ENCODE assay signal across 1 cellular context in the genomic region with DNA sequence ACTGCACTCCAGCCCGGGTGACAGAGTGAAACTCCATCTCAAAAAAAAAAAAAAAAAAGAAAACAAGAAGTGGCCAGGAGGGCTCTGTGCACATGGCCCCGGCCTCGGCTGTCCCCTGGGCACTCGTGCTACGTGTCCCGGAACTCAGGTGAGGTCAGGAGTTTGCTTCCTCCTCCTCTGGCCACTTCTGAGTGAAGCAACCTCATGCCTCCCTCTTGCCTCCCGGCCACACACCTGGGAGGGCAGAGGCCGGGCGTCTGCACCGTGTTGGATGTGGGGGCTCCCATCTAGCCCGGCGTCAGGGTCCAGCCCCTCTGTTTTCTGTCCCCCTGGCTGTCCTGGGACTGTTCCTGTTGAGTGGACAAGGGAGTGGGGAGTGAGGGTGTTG.
A peak's percentile ranks its signal among the peaks of the same experiment; 100 is the strongest.
TF ChIP-seq lines count a peak whose summit lies in the region.

No MANE protein-coding gene starts in this region.

TF ChIP-seq in HepG2, 621 proteins besides CTCF, POLR2A, EP300 and RAD21 (continued from another document and continues in another):
- TF ChIP-seq, protein P1, sequence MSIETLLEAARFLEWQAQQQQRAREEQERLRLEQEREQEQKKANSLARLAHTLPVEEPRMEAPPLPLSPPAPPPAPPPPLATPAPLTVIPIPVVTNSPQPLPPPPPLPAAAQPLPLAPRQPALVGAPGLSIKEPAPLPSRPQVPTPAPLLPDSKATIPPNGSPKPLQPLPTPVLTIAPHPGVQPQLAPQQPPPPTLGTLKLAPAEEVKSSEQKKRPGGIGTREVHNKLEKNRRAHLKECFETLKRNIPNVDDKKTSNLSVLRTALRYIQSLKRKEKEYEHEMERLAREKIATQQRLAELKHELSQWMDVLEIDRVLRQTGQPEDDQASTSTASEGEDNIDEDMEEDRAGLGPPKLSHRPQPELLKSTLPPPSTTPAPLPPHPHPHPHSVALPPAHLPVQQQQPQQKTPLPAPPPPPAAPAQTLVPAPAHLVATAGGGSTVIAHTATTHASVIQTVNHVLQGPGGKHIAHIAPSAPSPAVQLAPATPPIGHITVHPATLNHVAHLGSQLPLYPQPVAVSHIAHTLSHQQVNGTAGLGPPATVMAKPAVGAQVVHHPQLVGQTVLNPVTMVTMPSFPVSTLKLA (IDR thresholded peaks at IDR 0.05) = peak; percentile 70
- TF ChIP-seq, protein P2, sequence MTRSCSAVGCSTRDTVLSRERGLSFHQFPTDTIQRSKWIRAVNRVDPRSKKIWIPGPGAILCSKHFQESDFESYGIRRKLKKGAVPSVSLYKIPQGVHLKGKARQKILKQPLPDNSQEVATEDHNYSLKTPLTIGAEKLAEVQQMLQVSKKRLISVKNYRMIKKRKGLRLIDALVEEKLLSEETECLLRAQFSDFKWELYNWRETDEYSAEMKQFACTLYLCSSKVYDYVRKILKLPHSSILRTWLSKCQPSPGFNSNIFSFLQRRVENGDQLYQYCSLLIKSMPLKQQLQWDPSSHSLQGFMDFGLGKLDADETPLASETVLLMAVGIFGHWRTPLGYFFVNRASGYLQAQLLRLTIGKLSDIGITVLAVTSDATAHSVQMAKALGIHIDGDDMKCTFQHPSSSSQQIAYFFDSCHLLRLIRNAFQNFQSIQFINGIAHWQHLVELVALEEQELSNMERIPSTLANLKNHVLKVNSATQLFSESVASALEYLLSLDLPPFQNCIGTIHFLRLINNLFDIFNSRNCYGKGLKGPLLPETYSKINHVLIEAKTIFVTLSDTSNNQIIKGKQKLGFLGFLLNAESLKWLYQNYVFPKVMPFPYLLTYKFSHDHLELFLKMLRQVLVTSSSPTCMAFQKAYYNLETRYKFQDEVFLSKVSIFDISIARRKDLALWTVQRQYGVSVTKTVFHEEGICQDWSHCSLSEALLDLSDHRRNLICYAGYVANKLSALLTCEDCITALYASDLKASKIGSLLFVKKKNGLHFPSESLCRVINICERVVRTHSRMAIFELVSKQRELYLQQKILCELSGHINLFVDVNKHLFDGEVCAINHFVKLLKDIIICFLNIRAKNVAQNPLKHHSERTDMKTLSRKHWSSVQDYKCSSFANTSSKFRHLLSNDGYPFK (CRISPR knock-in tag; IDR thresholded peaks at IDR 0.05; ENCODE audit: borderline replicate concordance) = 0 out of 2 replicates have a peak, but pooled peaks have one; percentile 47
- TF ChIP-seq, protein P3, sequence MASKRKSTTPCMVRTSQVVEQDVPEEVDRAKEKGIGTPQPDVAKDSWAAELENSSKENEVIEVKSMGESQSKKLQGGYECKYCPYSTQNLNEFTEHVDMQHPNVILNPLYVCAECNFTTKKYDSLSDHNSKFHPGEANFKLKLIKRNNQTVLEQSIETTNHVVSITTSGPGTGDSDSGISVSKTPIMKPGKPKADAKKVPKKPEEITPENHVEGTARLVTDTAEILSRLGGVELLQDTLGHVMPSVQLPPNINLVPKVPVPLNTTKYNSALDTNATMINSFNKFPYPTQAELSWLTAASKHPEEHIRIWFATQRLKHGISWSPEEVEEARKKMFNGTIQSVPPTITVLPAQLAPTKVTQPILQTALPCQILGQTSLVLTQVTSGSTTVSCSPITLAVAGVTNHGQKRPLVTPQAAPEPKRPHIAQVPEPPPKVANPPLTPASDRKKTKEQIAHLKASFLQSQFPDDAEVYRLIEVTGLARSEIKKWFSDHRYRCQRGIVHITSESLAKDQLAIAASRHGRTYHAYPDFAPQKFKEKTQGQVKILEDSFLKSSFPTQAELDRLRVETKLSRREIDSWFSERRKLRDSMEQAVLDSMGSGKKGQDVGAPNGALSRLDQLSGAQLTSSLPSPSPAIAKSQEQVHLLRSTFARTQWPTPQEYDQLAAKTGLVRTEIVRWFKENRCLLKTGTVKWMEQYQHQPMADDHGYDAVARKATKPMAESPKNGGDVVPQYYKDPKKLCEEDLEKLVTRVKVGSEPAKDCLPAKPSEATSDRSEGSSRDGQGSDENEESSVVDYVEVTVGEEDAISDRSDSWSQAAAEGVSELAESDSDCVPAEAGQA (IDR thresholded peaks at IDR 0.05; ENCODE audit: low read depth) = peak; percentile 41; the same call in 1 of the 2 replicates
- TF ChIP-seq, protein P3 (CRISPR knock-in tag; IDR thresholded peaks at IDR 0.05; ENCODE audit: borderline replicate concordance) = no peak
- TF ChIP-seq, protein P4, sequence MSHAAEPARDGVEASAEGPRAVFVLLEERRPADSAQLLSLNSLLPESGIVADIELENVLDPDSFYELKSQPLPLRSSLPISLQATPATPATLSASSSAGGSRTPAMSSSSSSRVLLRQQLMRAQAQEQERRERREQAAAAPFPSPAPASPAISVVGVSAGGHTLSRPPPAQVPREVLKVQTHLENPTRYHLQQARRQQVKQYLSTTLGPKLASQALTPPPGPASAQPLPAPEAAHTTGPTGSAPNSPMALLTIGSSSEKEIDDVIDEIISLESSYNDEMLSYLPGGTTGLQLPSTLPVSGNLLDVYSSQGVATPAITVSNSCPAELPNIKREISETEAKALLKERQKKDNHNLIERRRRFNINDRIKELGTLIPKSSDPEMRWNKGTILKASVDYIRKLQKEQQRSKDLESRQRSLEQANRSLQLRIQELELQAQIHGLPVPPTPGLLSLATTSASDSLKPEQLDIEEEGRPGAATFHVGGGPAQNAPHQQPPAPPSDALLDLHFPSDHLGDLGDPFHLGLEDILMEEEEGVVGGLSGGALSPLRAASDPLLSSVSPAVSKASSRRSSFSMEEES (CRISPR knock-in tag; IDR thresholded peaks at IDR 0.05) = peak; percentile 87
- TF ChIP-seq, protein P5, sequence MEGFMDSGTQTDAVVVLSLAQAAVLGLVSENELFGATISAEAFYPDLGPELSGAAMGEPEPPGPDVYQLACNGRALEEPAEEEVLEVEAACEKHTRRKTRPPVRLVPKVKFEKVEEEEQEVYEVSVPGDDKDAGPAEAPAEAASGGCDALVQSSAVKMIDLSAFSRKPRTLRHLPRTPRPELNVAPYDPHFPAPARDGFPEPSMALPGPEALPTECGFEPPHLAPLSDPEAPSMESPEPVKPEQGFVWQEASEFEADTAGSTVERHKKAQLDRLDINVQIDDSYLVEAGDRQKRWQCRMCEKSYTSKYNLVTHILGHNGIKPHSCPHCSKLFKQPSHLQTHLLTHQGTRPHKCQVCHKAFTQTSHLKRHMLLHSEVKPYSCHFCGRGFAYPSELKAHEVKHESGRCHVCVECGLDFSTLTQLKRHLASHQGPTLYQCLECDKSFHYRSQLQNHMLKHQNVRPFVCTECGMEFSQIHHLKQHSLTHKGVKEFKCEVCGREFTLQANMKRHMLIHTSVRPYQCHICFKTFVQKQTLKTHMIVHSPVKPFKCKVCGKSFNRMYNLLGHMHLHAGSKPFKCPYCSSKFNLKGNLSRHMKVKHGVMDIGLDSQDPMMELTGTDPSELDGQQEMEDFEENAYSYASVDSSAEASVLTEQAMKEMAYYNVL (CRISPR knock-in tag; IDR thresholded peaks at IDR 0.05; ENCODE audit: borderline replicate concordance) = peak; percentile 55; the same call in 1 of the 2 replicates
- TF ChIP-seq HCFC1 (IDR thresholded peaks at IDR 0.05; ENCODE audit: low read depth, low read length) = no peak
- no peak for TF ChIP-seq IKZF1 (IDR thresholded peaks at IDR 0.05)
- TF ChIP-seq POLR2AphosphoS5 (IDR thresholded peaks at IDR 0.05; ENCODE audit: low read depth, low read length) = peak; percentile 64
- TF ChIP-seq PPARG (CRISPR knock-in tag; conservative IDR thresholded peaks at IDR 0.05) = no peak
- peak; percentile 65; the same call in 1 of the 2 replicates for TF ChIP-seq ERF (CRISPR knock-in tag; IDR thresholded peaks at IDR 0.05)
- no peak for TF ChIP-seq SOX13 (IDR thresholded peaks at IDR 0.05)
- peak in 1 of 2 experiments; percentile 43; a peak in 2 of 4 replicates for TF ChIP-seq SOX13 (CRISPR knock-in tag; conservative IDR thresholded peaks at IDR 0.05 in 1 of 2, IDR thresholded peaks at IDR 0.05 in 1 of 2)
- peak; percentile 76 for TF ChIP-seq SAP130 (CRISPR knock-in tag; IDR thresholded peaks at IDR 0.05; ENCODE audit: low read depth)
- TF ChIP-seq, protein P6, sequence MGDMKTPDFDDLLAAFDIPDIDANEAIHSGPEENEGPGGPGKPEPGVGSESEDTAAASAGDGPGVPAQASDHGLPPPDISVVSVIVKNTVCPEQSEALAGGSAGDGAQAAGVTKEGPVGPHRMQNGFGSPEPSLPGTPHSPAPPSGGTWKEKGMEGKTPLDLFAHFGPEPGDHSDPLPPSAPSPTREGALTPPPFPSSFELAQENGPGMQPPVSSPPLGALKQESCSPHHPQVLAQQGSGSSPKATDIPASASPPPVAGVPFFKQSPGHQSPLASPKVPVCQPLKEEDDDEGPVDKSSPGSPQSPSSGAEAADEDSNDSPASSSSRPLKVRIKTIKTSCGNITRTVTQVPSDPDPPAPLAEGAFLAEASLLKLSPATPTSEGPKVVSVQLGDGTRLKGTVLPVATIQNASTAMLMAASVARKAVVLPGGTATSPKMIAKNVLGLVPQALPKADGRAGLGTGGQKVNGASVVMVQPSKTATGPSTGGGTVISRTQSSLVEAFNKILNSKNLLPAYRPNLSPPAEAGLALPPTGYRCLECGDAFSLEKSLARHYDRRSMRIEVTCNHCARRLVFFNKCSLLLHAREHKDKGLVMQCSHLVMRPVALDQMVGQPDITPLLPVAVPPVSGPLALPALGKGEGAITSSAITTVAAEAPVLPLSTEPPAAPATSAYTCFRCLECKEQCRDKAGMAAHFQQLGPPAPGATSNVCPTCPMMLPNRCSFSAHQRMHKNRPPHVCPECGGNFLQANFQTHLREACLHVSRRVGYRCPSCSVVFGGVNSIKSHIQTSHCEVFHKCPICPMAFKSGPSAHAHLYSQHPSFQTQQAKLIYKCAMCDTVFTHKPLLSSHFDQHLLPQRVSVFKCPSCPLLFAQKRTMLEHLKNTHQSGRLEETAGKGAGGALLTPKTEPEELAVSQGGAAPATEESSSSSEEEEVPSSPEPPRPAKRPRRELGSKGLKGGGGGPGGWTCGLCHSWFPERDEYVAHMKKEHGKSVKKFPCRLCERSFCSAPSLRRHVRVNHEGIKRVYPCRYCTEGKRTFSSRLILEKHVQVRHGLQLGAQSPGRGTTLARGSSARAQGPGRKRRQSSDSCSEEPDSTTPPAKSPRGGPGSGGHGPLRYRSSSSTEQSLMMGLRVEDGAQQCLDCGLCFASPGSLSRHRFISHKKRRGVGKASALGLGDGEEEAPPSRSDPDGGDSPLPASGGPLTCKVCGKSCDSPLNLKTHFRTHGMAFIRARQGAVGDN (CRISPR knock-in tag; IDR thresholded peaks at IDR 0.05) = peak; percentile 93
- TF ChIP-seq, protein P7, sequence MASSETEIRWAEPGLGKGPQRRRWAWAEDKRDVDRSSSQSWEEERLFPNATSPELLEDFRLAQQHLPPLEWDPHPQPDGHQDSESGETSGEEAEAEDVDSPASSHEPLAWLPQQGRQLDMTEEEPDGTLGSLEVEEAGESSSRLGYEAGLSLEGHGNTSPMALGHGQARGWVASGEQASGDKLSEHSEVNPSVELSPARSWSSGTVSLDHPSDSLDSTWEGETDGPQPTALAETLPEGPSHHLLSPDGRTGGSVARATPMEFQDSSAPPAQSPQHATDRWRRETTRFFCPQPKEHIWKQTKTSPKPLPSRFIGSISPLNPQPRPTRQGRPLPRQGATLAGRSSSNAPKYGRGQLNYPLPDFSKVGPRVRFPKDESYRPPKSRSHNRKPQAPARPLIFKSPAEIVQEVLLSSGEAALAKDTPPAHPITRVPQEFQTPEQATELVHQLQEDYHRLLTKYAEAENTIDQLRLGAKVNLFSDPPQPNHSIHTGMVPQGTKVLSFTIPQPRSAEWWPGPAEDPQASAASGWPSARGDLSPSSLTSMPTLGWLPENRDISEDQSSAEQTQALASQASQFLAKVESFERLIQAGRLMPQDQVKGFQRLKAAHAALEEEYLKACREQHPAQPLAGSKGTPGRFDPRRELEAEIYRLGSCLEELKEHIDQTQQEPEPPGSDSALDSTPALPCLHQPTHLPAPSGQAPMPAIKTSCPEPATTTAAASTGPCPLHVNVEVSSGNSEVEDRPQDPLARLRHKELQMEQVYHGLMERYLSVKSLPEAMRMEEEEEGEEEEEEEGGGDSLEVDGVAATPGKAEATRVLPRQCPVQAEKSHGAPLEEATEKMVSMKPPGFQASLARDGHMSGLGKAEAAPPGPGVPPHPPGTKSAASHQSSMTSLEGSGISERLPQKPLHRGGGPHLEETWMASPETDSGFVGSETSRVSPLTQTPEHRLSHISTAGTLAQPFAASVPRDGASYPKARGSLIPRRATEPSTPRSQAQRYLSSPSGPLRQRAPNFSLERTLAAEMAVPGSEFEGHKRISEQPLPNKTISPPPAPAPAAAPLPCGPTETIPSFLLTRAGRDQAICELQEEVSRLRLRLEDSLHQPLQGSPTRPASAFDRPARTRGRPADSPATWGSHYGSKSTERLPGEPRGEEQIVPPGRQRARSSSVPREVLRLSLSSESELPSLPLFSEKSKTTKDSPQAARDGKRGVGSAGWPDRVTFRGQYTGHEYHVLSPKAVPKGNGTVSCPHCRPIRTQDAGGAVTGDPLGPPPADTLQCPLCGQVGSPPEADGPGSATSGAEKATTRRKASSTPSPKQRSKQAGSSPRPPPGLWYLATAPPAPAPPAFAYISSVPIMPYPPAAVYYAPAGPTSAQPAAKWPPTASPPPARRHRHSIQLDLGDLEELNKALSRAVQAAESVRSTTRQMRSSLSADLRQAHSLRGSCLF (CRISPR knock-in tag; IDR thresholded peaks at IDR 0.05; ENCODE audit: borderline replicate concordance) = no peak
- TF ChIP-seq NCOA2 (CRISPR knock-in tag; IDR thresholded peaks at IDR 0.05) = no peak; the same call in 1 of the 2 replicates
- peak; percentile 85 for TF ChIP-seq MED1 (CRISPR knock-in tag; IDR thresholded peaks at IDR 0.05)
- TF ChIP-seq, protein P8, sequence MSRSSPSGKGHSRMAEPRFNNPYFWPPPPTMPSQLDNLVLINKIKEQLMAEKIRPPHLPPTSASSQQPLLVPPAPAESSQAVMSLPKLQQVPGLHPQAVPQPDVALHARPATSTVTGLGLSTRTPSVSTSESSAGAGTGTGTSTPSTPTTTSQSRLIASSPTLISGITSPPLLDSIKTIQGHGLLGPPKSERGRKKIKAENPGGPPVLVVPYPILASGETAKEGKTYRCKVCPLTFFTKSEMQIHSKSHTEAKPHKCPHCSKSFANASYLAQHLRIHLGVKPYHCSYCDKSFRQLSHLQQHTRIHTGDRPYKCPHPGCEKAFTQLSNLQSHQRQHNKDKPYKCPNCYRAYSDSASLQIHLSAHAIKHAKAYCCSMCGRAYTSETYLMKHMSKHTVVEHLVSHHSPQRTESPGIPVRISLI (CRISPR knock-in tag; IDR thresholded peaks at IDR 0.05; ENCODE audit: borderline replicate concordance) = peak; percentile 77; the same call in 1 of the 2 replicates
- TF ChIP-seq ZNF296 (CRISPR knock-in tag; conservative IDR thresholded peaks at IDR 0.05) = 0 out of 2 replicates have a peak, but pooled peaks have one; percentile 23
- TF ChIP-seq ZNF674 (CRISPR knock-in tag; IDR thresholded peaks at IDR 0.05; ENCODE audit: low read depth) = 0 out of 2 replicates have a peak, but pooled peaks have one; percentile 26
- peak; percentile 71 for TF ChIP-seq DR1 (CRISPR knock-in tag; IDR thresholded peaks at IDR 0.05)
- no peak for TF ChIP-seq SMARCE1 (IDR thresholded peaks at IDR 0.05; ENCODE audit: borderline replicate concordance)
